ENCODE assay signal across 9 cellular contexts in genomic region chr10:14740684-14741247, GRCh38. TPM values are rescaled to one million over a fixed set of nuclear protein-coding genes. Genes with fewer than 3 reads are reported as not detected.
DNase-seq lines count a peak whose midpoint lies in the region; ATAC-seq and TF ChIP-seq lines count a peak whose summit lies in the region.
"Had no signal": no experiment of that assay in that cellular context is flagged by ENCODE, and none has a peak within 500 bp of the region (broad histone marks: within the 10 kb centered on the region; RNA-seq: fewer than 3 reads in every experiment).

No MANE protein-coding gene starts in this region.

- 57% methylated on average over 3 of the region's 3 CpGs for WGBS in SK-N-SH (ENCODE audit: low lambda C conversion rate)

- peak overlapping the region; percentile 25 for H3K4me3 Mint-ChIP-seq in stimulated activated memory B cell treated with anti-CD40 and anti-IgM and Interleukin-4, amounts not matched to agents 10 μg/mL and 1 μg/mL and 100 μg/mL, for 72 hours

- no peaks in the 10 kb centered on the region for H3K27me3 Mint-ChIP-seq in stimulated activated memory B cell treated with anti-CD40 and anti-IgM and Interleukin-4, amounts not matched to agents 10 μg/mL and 1 μg/mL and 100 μg/mL, for 72 hours

- DNase-seq in choroid plexus epithelial cell (ENCODE audit: low read depth) (peak; percentile 23), SK-N-SH (no peak)
- no peak for DNase-seq in stimulated activated naive CD4-positive, alpha-beta T cell treated with Interleukin-2 at 50 U/mL for 16 hours (lab: John Stamatoyannopoulos, UW)
- DNase-seq: NCI-H2171 had no signal

- CTCF ChIA-PET in SK-N-SH (lab: Yijun Ruan, JAX) = interaction anchor here (0.6 kb wide), 2 partner anchors 10 to 32 kb away, joined by 3 read pairs; no protein-coding TSS in a partner anchor

- POLR2A ChIA-PET in SK-N-SH (lab: Yijun Ruan, JAX) = no interaction called here

- peaks cover 6% of the 10 kb centered on the region for H3K36me3 Mint-ChIP-seq in stimulated activated memory B cell treated with anti-CD40 and anti-IgM and Interleukin-4, amounts not matched to agents 10 μg/mL and 1 μg/mL and 100 μg/mL, for 72 hours

- no peaks in the 10 kb centered on the region for H3K79me2 ChIP-seq in SK-N-SH (ENCODE audit: insufficient read depth)

- no peaks in the 10 kb centered on the region for H3K4me1 ChIP-seq in SK-N-SH (ENCODE audit: control insufficient read depth in 1 of 2, insufficient read depth in 2 of 2, low read depth in 1 of 2, low read length in 1 of 2)
- H3K4me1 ChIP-seq: breast epithelium had no signal

- H3K36me3 ChIP-seq in SK-N-SH (replicated peaks in 1 of 2; ENCODE audit: control insufficient read depth in 1 of 2, insufficient read depth in 2 of 2, low read length in 1 of 2) = no peaks in the 10 kb centered on the region
- H3K36me3 ChIP-seq: breast epithelium had no signal

- ATAC-seq in GM18909 (IDR thresholded peaks at IDR 0.05; ENCODE audit: poor library complexity, unreplicated experiment) = peak; percentile 59
- ATAC-seq in HG03565 (IDR thresholded peaks at IDR 0.05; ENCODE audit: unreplicated experiment) = peak; percentile 48
- peak; percentile 78 for ATAC-seq in stimulated activated memory B cell treated with anti-CD40 and anti-IgM and Interleukin-4, amounts not matched to agents 10 μg/mL and 1 μg/mL and 100 μg/mL, for 72 hours
- no peak for ATAC-seq in GM21619 (IDR thresholded peaks at IDR 0.05; ENCODE audit: unreplicated experiment)

- peaks cover 8% of the 10 kb centered on the region for H3K9me3 Mint-ChIP-seq in stimulated activated memory B cell treated with anti-CD40 and anti-IgM and Interleukin-4, amounts not matched to agents 10 μg/mL and 1 μg/mL and 100 μg/mL, for 72 hours

- TF ChIP-seq RAD21 in SK-N-SH (IDR thresholded peaks at IDR 0.05; ENCODE audit: low read length) = no peak

- H3K4me2 ChIP-seq in SK-N-SH = no peak overlapping the region

- TF ChIP-seq EP300 in SK-N-SH (IDR thresholded peaks at IDR 0.05; ENCODE audit: borderline replicate concordance in 1 of 2, low read depth in 1 of 2, low read length in 1 of 2) = no peak

- no peak overlapping the region for H3K27ac ChIP-seq in SK-N-SH (ENCODE audit: low read depth in 2 of 2, low read length in 1 of 2)

- H3K27me3 ChIP-seq in SK-N-SH (ENCODE audit: insufficient read depth) = no peaks in the 10 kb centered on the region
- H3K27me3 ChIP-seq: breast epithelium had no signal

- H3K9me2 ChIP-seq in SK-N-SH = no peaks in the 10 kb centered on the region

- no peaks in the 10 kb centered on the region for H4K20me1 ChIP-seq in SK-N-SH (ENCODE audit: insufficient read depth)

- H2AFZ ChIP-seq in SK-N-SH (ENCODE audit: low read depth) = no peak overlapping the region

- peak overlapping the region; percentile 98 for H3K27ac Mint-ChIP-seq in stimulated activated memory B cell treated with anti-CD40 and anti-IgM and Interleukin-4, amounts not matched to agents 10 μg/mL and 1 μg/mL and 100 μg/mL, for 72 hours

- no peak overlapping the region for H3K4me3 ChIP-seq in choroid plexus epithelial cell (ENCODE audit: low read depth, low read length)
- H3K4me3 ChIP-seq in SK-N-SH (ENCODE audit: low read depth in 2 of 2, low read length in 1 of 2) = no peak overlapping the region
- H3K4me3 ChIP-seq: breast epithelium had no signal

- no peaks in the 10 kb centered on the region for H3F3A ChIP-seq in SK-N-SH (replicated peaks; ENCODE audit: insufficient read depth)

- TF ChIP-seq CTCF in choroid plexus epithelial cell (conservative IDR thresholded peaks at IDR 0.05; ENCODE audit: low read depth, low read length) (no peak), SK-N-SH (IDR thresholded peaks at IDR 0.05) (no peak)

- no peak overlapping the region for H3K9ac ChIP-seq in SK-N-SH

- peaks cover 79% of the 10 kb centered on the region for H3K4me1 Mint-ChIP-seq in stimulated activated memory B cell treated with anti-CD40 and anti-IgM and Interleukin-4, amounts not matched to agents 10 μg/mL and 1 μg/mL and 100 μg/mL, for 72 hours

- no peaks in the 10 kb centered on the region for H3K9me3 ChIP-seq in SK-N-SH
- H3K9me3 ChIP-seq: breast epithelium had no signal

TF ChIP-seq in SK-N-SH, 30 proteins besides CTCF, POLR2A, EP300 and RAD21:
- TF ChIP-seq TCF12 (IDR thresholded peaks at IDR 0.05) (no peak), MAX (IDR thresholded peaks at IDR 0.05; ENCODE audit: low read depth) (no peak), SIN3A (IDR thresholded peaks at IDR 0.05; ENCODE audit: borderline replicate concordance, low read depth, low read length) (no peak), RXRA (IDR thresholded peaks at IDR 0.05; ENCODE audit: borderline replicate concordance, low read depth) (no peak)

RNA-seq across cellular contexts. Expression of gene FAM107B, which starts 33.9 kb away (rescaled TPM):
- 1.0 and 1.3 TPM in 2 replicates for polyA plus RNA-seq in SK-N-SH (2012; rRNA removed)
- 2.2 TPM in 2 replicates for polyA plus RNA-seq in SK-N-SH (2012; cell fraction: cytosol; rRNA removed)
- 0.55 and 0.59 TPM in 2 replicates for polyA plus RNA-seq in SK-N-SH (2012; cell fraction: nucleus; rRNA removed)
